10 cellular contexts compared by ENCODE assay signal in the genomic region with DNA sequence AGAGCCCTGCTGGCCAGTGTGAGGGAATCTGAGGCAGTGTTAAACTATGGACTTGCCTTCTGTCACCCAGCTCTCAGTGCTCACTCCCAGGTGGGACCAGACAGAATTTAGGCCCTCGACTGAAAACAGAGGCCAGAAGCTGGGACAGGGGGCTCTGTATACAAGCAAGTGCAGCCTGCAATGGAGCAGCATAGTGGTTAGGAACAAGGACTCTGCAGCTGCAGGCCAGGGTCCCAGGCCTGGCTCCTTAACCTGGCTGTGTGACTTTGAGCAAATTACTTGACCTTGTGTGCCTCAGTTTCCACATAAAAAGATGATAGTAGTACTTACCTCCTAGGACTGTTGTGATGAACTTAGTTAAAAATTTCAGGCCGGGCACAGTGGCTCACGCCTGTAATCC.
DNase-seq lines count a peak whose midpoint lies in the region; ATAC-seq and TF ChIP-seq lines count a peak whose summit lies in the region.
"Had no signal": no experiment of that assay in that cellular context is flagged by ENCODE, and none has a peak within 500 bp of the region (broad histone marks: within the 10 kb centered on the region; RNA-seq: fewer than 3 reads in every experiment).

No MANE protein-coding gene starts in this region.

- no peaks in the 10 kb centered on the region for H4K20me1 ChIP-seq in OCI-LY3 (ENCODE audit: insufficient read depth, low read length)

- no peak overlapping the region for H3K9ac ChIP-seq in OCI-LY3 (ENCODE audit: low read length)

- no peak overlapping the region for H3K27ac ChIP-seq in OCI-LY3 (ENCODE audit: low read length)

- peaks cover 9% of the 10 kb centered on the region; the same call in 1 of the 2 replicates for H3K27me3 ChIP-seq in OCI-LY3 (ENCODE audit: low read depth, low read length)

- CTCF ChIA-PET in activated naive CD4-positive, alpha-beta T cell treated with anti-CD3 and anti-CD28 coated beads, Interleukin-2, amount 10 ng/mL, durations not matched to agents 7 days and 5 days (lab: Charles Lee) = interaction anchor here (0.7 to 2.8 kb wide), 3 partner anchors 8 to 41 kb away, joined by 3 to 13 read pairs (median 12); no protein-coding TSS in a partner anchor

- H3K27ac Mint-ChIP-seq in activated naive CD4-positive, alpha-beta T cell treated with anti-CD3 and anti-CD28 coated beads, Interleukin-2, amount 10 ng/mL, durations not matched to agents 7 days and 5 days = peak overlapping the region; percentile 94
- H3K27ac Mint-ChIP-seq in central memory CD8-positive, alpha-beta T cell (ENCODE audit: low read depth) = peak overlapping the region; percentile 99
- peak overlapping the region; percentile 93 for H3K27ac Mint-ChIP-seq in stimulated activated memory B cell treated with anti-CD40 and anti-IgM and Interleukin-4, amounts not matched to agents 10 μg/mL and 1 μg/mL and 100 μg/mL, for 72 hours

- no peak overlapping the region for H2AFZ ChIP-seq in OCI-LY3 (ENCODE audit: low read depth, low read length)

- H3K79me2 ChIP-seq in OCI-LY3 (ENCODE audit: low read length) = peaks cover 48% of the 10 kb centered on the region

- H3K36me3 ChIP-seq in OCI-LY3 (replicated peaks; ENCODE audit: low read depth, low read length) = no peaks in the 10 kb centered on the region

- peak overlapping the region; percentile 6; the same call in 1 of the 2 replicates for H3K4me2 ChIP-seq in OCI-LY3 (ENCODE audit: low read length)

- peaks cover 22% of the 10 kb centered on the region for H3K36me3 Mint-ChIP-seq in activated naive CD4-positive, alpha-beta T cell treated with anti-CD3 and anti-CD28 coated beads, Interleukin-2, amount 10 ng/mL, durations not matched to agents 7 days and 5 days
- peaks cover 22% of the 10 kb centered on the region for H3K36me3 Mint-ChIP-seq in central memory CD8-positive, alpha-beta T cell (ENCODE audit: insufficient read depth)
- H3K36me3 Mint-ChIP-seq in stimulated activated memory B cell treated with anti-CD40 and anti-IgM and Interleukin-4, amounts not matched to agents 10 μg/mL and 1 μg/mL and 100 μg/mL, for 72 hours = peaks cover 17% of the 10 kb centered on the region

- no peak overlapping the region for H3K4me3 ChIP-seq in OCI-LY3 (ENCODE audit: low read length)

- no peak for TF ChIP-seq CTCF in OCI-LY3 (IDR thresholded peaks at IDR 0.05; ENCODE audit: low read depth, low read length)

- H3K4me1 Mint-ChIP-seq in activated naive CD4-positive, alpha-beta T cell treated with anti-CD3 and anti-CD28 coated beads, Interleukin-2, amount 10 ng/mL, durations not matched to agents 7 days and 5 days = peaks cover 92% of the 10 kb centered on the region
- H3K4me1 Mint-ChIP-seq in central memory CD8-positive, alpha-beta T cell = peaks cover 71% of the 10 kb centered on the region
- peaks cover 85% of the 10 kb centered on the region for H3K4me1 Mint-ChIP-seq in stimulated activated memory B cell treated with anti-CD40 and anti-IgM and Interleukin-4, amounts not matched to agents 10 μg/mL and 1 μg/mL and 100 μg/mL, for 72 hours

- H3K4me1 ChIP-seq in OCI-LY3 (ENCODE audit: low read length) = peaks cover 68% of the 10 kb centered on the region

- no peak for DNase-seq in activated naive CD4-positive, alpha-beta T cell treated with anti-CD3 and anti-CD28 coated beads, Interleukin-2, amount 10 ng/mL, durations not matched to agents 7 days and 5 days
- no peak for DNase-seq in activated naive CD4-positive, alpha-beta T cell (lab: John Stamatoyannopoulos, UW)
- DNase-seq in central memory CD8-positive, alpha-beta T cell (ENCODE audit: low spot score in 2 of 2) = no peak
- DNase-seq in foreskin melanocyte = no peak
- DNase-seq: cerebellar nuclear complex, NCI-H2227 treated with DMSO at 0.1 percent for 48 hours had no signal

- H3K4me3 Mint-ChIP-seq in activated naive CD4-positive, alpha-beta T cell treated with anti-CD3 and anti-CD28 coated beads, Interleukin-2, amount 10 ng/mL, durations not matched to agents 7 days and 5 days = no peak overlapping the region
- H3K4me3 Mint-ChIP-seq in central memory CD8-positive, alpha-beta T cell = peak overlapping the region; percentile 75
- no peak overlapping the region for H3K4me3 Mint-ChIP-seq in stimulated activated memory B cell treated with anti-CD40 and anti-IgM and Interleukin-4, amounts not matched to agents 10 μg/mL and 1 μg/mL and 100 μg/mL, for 72 hours

- no peaks in the 10 kb centered on the region for H3K9me3 Mint-ChIP-seq in activated naive CD4-positive, alpha-beta T cell treated with anti-CD3 and anti-CD28 coated beads, Interleukin-2, amount 10 ng/mL, durations not matched to agents 7 days and 5 days
- H3K9me3 Mint-ChIP-seq in central memory CD8-positive, alpha-beta T cell = no peaks in the 10 kb centered on the region
- no peaks in the 10 kb centered on the region for H3K9me3 Mint-ChIP-seq in stimulated activated memory B cell treated with anti-CD40 and anti-IgM and Interleukin-4, amounts not matched to agents 10 μg/mL and 1 μg/mL and 100 μg/mL, for 72 hours

- no peak for ATAC-seq in central memory CD8-positive, alpha-beta T cell (replicated peaks; ENCODE audit: extremely low read depth, poor library complexity, severe bottlenecking)
- ATAC-seq in stimulated activated memory B cell treated with anti-CD40 and anti-IgM and Interleukin-4, amounts not matched to agents 10 μg/mL and 1 μg/mL and 100 μg/mL, for 72 hours = no peak
- ATAC-seq in GM18520 (IDR thresholded peaks at IDR 0.05; ENCODE audit: unreplicated experiment) (no peak), GM18517 (IDR thresholded peaks at IDR 0.05; ENCODE audit: unreplicated experiment) (no peak)

- H3K9me3 ChIP-seq in OCI-LY3 (ENCODE audit: insufficient read depth, low read length) = no peaks in the 10 kb centered on the region

- no peaks in the 10 kb centered on the region for H3K27me3 Mint-ChIP-seq in activated naive CD4-positive, alpha-beta T cell treated with anti-CD3 and anti-CD28 coated beads, Interleukin-2, amount 10 ng/mL, durations not matched to agents 7 days and 5 days
- no peaks in the 10 kb centered on the region for H3K27me3 Mint-ChIP-seq in central memory CD8-positive, alpha-beta T cell
- no peaks in the 10 kb centered on the region for H3K27me3 Mint-ChIP-seq in stimulated activated memory B cell treated with anti-CD40 and anti-IgM and Interleukin-4, amounts not matched to agents 10 μg/mL and 1 μg/mL and 100 μg/mL, for 72 hours
